14 cellular contexts compared by ENCODE assay signal in genomic region chr11:34667810-34668582, GRCh38. TPM values are rescaled to one million over a fixed set of nuclear protein-coding genes. Genes with fewer than 3 reads are reported as not detected.
DNase-seq lines count a peak whose midpoint lies in the region; ATAC-seq and TF ChIP-seq lines count a peak whose summit lies in the region.
"Had no signal": no experiment of that assay in that cellular context is flagged by ENCODE, and none has a peak within 500 bp of the region (broad histone marks: within the 10 kb centered on the region; RNA-seq: fewer than 3 reads in every experiment).

No MANE protein-coding gene starts in this region.

- no peak overlapping the region for H3K4me3 ChIP-seq in breast epithelium
- H3K4me3 ChIP-seq: cardiac muscle cell, gastroesophageal sphincter, GM23338 had no signal

- ATAC-seq in esophagus mucosa (peak; percentile 82), GM21528 (IDR thresholded peaks at IDR 0.05; ENCODE audit: low FRiP score, unreplicated experiment) (no peak), GM18858 (IDR thresholded peaks at IDR 0.05; ENCODE audit: unreplicated experiment) (no peak)
- ATAC-seq: gastroesophageal sphincter, GM23338 had no signal

- no peaks in the 10 kb centered on the region for H3K27me3 ChIP-seq in breast epithelium
- H3K27me3 ChIP-seq: cardiac muscle cell had no signal

- no peak for TF ChIP-seq POLR2A in breast epithelium (IDR thresholded peaks at IDR 0.05)

- H3K9me3 Mint-ChIP-seq in MCF 10A (ENCODE audit: unreplicated experiment) = peaks cover 8% of the 10 kb centered on the region
- H3K9me3 Mint-ChIP-seq: activated naive CD4-positive, alpha-beta T cell treated with anti-CD3 and anti-CD28 coated beads, Interleukin-2, amount 50 U/mL, for 24 hours; GM23338 had no signal

- H3K4me3 Mint-ChIP-seq in MCF 10A (ENCODE audit: unreplicated experiment) = no peak overlapping the region
- H3K4me3 Mint-ChIP-seq: activated naive CD4-positive, alpha-beta T cell treated with anti-CD3 and anti-CD28 coated beads, Interleukin-2, amount 50 U/mL, for 24 hours; GM23338 had no signal

- H3K36me3 Mint-ChIP-seq in MCF 10A (ENCODE audit: insufficient read depth, unreplicated experiment) = no peaks in the 10 kb centered on the region
- H3K36me3 Mint-ChIP-seq: activated naive CD4-positive, alpha-beta T cell treated with anti-CD3 and anti-CD28 coated beads, Interleukin-2, amount 50 U/mL, for 24 hours had no signal

- H3K4me1 Mint-ChIP-seq in MCF 10A (ENCODE audit: insufficient read depth, unreplicated experiment) = peaks cover 17% of the 10 kb centered on the region
- H3K4me1 Mint-ChIP-seq: activated naive CD4-positive, alpha-beta T cell treated with anti-CD3 and anti-CD28 coated beads, Interleukin-2, amount 50 U/mL, for 24 hours had no signal

- H3K4me1 ChIP-seq in breast epithelium = no peaks in the 10 kb centered on the region
- H3K4me1 ChIP-seq: gastroesophageal sphincter had no signal

- CTCF ChIA-PET in MCF 10A (lab: Yijun Ruan, JAX) = no interaction called here

- no peaks in the 10 kb centered on the region for H3K27me3 Mint-ChIP-seq in MCF 10A (ENCODE audit: insufficient read depth, unreplicated experiment)

- BruUV-seq in MCF 10A (replicated peaks; lab: Mats Ljungman, UMichigan) = no TSS peak

- no peak overlapping the region for H3K27ac Mint-ChIP-seq in MCF 10A (ENCODE audit: low read depth, unreplicated experiment)
- H3K27ac Mint-ChIP-seq: activated naive CD4-positive, alpha-beta T cell treated with anti-CD3 and anti-CD28 coated beads, Interleukin-2, amount 50 U/mL, for 24 hours; GM23338 had no signal

- intact Hi-C loops in breast epithelium (cut with DNase I; ENCODE audit: low total_unique reads) (no loop called here), MCF 10A (cut with micrococcal nuclease) (no loop called here)

- no peaks in the 10 kb centered on the region for H3K36me3 ChIP-seq in breast epithelium
- H3K36me3 ChIP-seq: cardiac muscle cell, gastroesophageal sphincter, WERI-Rb-1 had no signal

- H3K27ac ChIP-seq in breast epithelium = peak overlapping the region; percentile 50 to 66
- H3K27ac ChIP-seq: cardiac muscle cell, gastroesophageal sphincter, WERI-Rb-1 had no signal

- POLR2A ChIA-PET in MCF 10A (lab: Yijun Ruan, JAX) = no interaction called here

- H3K9me3 ChIP-seq in breast epithelium = no peaks in the 10 kb centered on the region
- H3K9me3 ChIP-seq: gastroesophageal sphincter had no signal

- DNase-seq in breast epithelium (ENCODE audit: low spot score in 2 of 2) = peak; percentile 68 to 80
- DNase-seq in MCF 10A (ENCODE audit: unreplicated experiment) = no peak
- DNase-seq in NCI-H69 (lab: John Stamatoyannopoulos, UW) = peak; percentile 90
- no peak for DNase-seq in SK-N-DZ (ENCODE audit: low spot score)
- no peak for DNase-seq in activated T-cell treated with anti-CD3 and anti-CD28 coated beads, Interleukin-2, amount 50 U/mL, for 1 hour
- DNase-seq: nucleus accumbens, WERI-Rb-1 had no signal

- TF ChIP-seq CTCF in breast epithelium (IDR thresholded peaks at IDR 0.05) (no peak), MCF 10A (IDR thresholded peaks at IDR 0.05; ENCODE audit: unreplicated experiment) (no peak)

RNA-seq across cellular contexts. Expression of gene EHF, which starts 47.1 kb away (rescaled TPM):
- total RNA-seq in breast epithelium (100 to 1,000 TPM in 2 of 3 donors, under 1 TPM in 1; 0.16 to 392 (median 132) TPM), MCF 10A (2022) (0.54 and 1.1 TPM in 2 replicates), esophagus mucosa (342 TPM)
- not detected in 2 replicates for polyA plus RNA-seq in SK-N-DZ (2014; cell fraction: cytosol; rRNA removed)
- not detected in 2 replicates for polyA plus RNA-seq in SK-N-DZ (2014; cell fraction: nucleus; rRNA removed)
- total RNA-seq: cardiac muscle cell, GM23338 had no signal
- polyA plus RNA-seq: cardiac muscle cell, GM23338 had no signal

Comparison
In these comparisons a context has a peak if more than half of its experiments do, and no peak if none do; other contexts are left out.
1. DNase-seq: peak in breast epithelium (2 of 2) and NCI-H69 (single experiment); none in MCF 10A (single experiment), SK-N-DZ (single experiment) and activated T-cell treated with anti-CD3 and anti-CD28 coated beads, Interleukin-2, amount 50 U/mL, for 1 hour (single experiment).